Comparison of ENCODE assay signal across 12 cellular contexts in the genomic region with DNA sequence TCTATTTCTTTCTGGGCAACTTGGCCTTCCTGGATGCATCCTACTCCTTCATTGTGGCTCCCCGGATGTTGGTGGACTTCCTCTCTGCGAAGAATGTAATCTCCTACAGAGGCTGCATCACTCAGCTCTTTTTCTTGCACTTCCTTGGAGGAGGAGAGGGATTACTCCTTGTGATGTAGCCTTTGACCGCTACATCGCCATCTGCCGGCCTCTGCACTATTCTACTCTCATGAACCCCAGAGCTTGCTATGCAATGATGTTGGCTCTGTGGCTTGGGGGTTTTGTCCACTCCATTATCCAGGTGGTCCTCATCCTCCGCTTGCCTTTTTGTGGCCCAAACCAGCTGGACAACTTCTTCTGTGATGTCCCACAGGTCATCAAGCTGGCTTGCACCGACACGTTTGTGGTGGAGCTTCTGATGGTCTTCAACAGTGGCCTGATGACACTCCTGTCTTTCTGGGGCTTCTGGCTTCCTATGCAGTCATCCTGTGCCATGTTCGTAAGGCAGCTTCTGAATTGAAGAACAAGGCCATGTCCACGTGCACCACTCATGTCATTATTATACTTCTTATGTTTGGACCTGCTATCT. TPM values are rescaled to one million over a fixed set of nuclear protein-coding genes. Genes with fewer than 3 reads are reported as not detected.
"Had no signal": no experiment of that assay in that cellular context is flagged by ENCODE, and none has a peak within 500 bp of the region (broad histone marks: within the 10 kb centered on the region; RNA-seq: fewer than 3 reads in every experiment).

No MANE protein-coding gene starts in this region.

RNA-seq across cellular contexts. Expression of a gene that starts 7.0 kb away (rescaled TPM):
- total RNA-seq: activated B cell treated with CpG ODN at 0.5 μM for 24 hours; activated CD4-positive, alpha-beta T cell treated with anti-CD3 and anti-CD28 coated beads, Interleukin-2, amount 10 ng/mL, durations not matched to agents 24 days and 14 days; activated CD8-positive, alpha-beta memory T cell treated with anti-CD3 and anti-CD28 coated beads, Interleukin-2, amount 10 ng/mL, durations not matched to agents 7 days and 5 days; activated naive CD4-positive, alpha-beta T cell treated with anti-CD3 and anti-CD28 coated beads, Interleukin-2, amount 50 U/mL, for 72 hours; activated T-helper 1 cell treated with anti-CD3 and anti-CD28 coated beads, Interleukin-12 subunit alpha, Interleukin-12 subunit beta, Interleukin-2, Interleukin-4 antibody, amounts not matched to agents 30 ng/mL and 10 ng/mL and 1 ng/mL, durations not matched to agents 14 hours and 24 hours and 36 hours; ascending aorta; body of pancreas; bronchial epithelial cell; PC-9; Right ventricle myocardium superior; SJCRH30; T-helper 17 cell had no signal

RNA-seq across cellular contexts. Expression of a gene that starts 23.3 kb away (rescaled TPM):
- total RNA-seq: activated B cell treated with CpG ODN at 0.5 μM for 24 hours; activated CD4-positive, alpha-beta T cell treated with anti-CD3 and anti-CD28 coated beads, Interleukin-2, amount 10 ng/mL, durations not matched to agents 24 days and 14 days; activated CD8-positive, alpha-beta memory T cell treated with anti-CD3 and anti-CD28 coated beads, Interleukin-2, amount 10 ng/mL, durations not matched to agents 7 days and 5 days; activated naive CD4-positive, alpha-beta T cell treated with anti-CD3 and anti-CD28 coated beads, Interleukin-2, amount 50 U/mL, for 72 hours; activated T-helper 1 cell treated with anti-CD3 and anti-CD28 coated beads, Interleukin-12 subunit alpha, Interleukin-12 subunit beta, Interleukin-2, Interleukin-4 antibody, amounts not matched to agents 30 ng/mL and 10 ng/mL and 1 ng/mL, durations not matched to agents 14 hours and 24 hours and 36 hours; ascending aorta; body of pancreas; bronchial epithelial cell; PC-9; Right ventricle myocardium superior; SJCRH30; T-helper 17 cell had no signal

RNA-seq across cellular contexts. Expression of a gene that starts 53.2 kb away (rescaled TPM):
- total RNA-seq: activated B cell treated with CpG ODN at 0.5 μM for 24 hours; activated CD4-positive, alpha-beta T cell treated with anti-CD3 and anti-CD28 coated beads, Interleukin-2, amount 10 ng/mL, durations not matched to agents 24 days and 14 days; activated CD8-positive, alpha-beta memory T cell treated with anti-CD3 and anti-CD28 coated beads, Interleukin-2, amount 10 ng/mL, durations not matched to agents 7 days and 5 days; activated naive CD4-positive, alpha-beta T cell treated with anti-CD3 and anti-CD28 coated beads, Interleukin-2, amount 50 U/mL, for 72 hours; activated T-helper 1 cell treated with anti-CD3 and anti-CD28 coated beads, Interleukin-12 subunit alpha, Interleukin-12 subunit beta, Interleukin-2, Interleukin-4 antibody, amounts not matched to agents 30 ng/mL and 10 ng/mL and 1 ng/mL, durations not matched to agents 14 hours and 24 hours and 36 hours; ascending aorta; body of pancreas; bronchial epithelial cell; PC-9; Right ventricle myocardium superior; SJCRH30; T-helper 17 cell had no signal
